ENCODE assay signal across 1 cellular context in genomic region chr10:97318772-97319651, GRCh38.
TF ChIP-seq lines count a peak whose summit lies in the region.

FRAT1 (plus strand) TSS chr10:97319271; CDS start chr10:97319454, 183 bp downstream.

TF ChIP-seq in HepG2, 621 proteins besides CTCF, POLR2A, EP300 and RAD21 (continued from another document and continues in another):
- TF ChIP-seq ZNF280B (CRISPR knock-in tag; IDR thresholded peaks at IDR 0.05; ENCODE audit: borderline replicate concordance) (peak; percentile 67; the same call in 1 of the 2 replicates), ZNF44 (CRISPR knock-in tag; IDR thresholded peaks at IDR 0.05) (no peak; the same call in 1 of the 2 replicates), ZNF558 (CRISPR knock-in tag; IDR thresholded peaks at IDR 0.05; ENCODE audit: borderline replicate concordance) (peak; percentile 57; the same call in 1 of the 2 replicates), ZNF317 (CRISPR knock-in tag; IDR thresholded peaks at IDR 0.05) (no peak), ZNF225 (CRISPR knock-in tag; IDR thresholded peaks at IDR 0.05) (peak; percentile 63; the same call in 1 of the 2 replicates), ZNF572 (CRISPR knock-in tag; IDR thresholded peaks at IDR 0.05) (no peak), TEAD3 (CRISPR knock-in tag; optimal IDR thresholded peaks at IDR 0.05; ENCODE audit: borderline replicate concordance) (peak; percentile 41), SALL2 (CRISPR knock-in tag; IDR thresholded peaks at IDR 0.05) (0 out of 2 replicates have a peak, but pooled peaks have one; percentile 40), TAF15 (IDR thresholded peaks at IDR 0.05; ENCODE audit: low read depth, low read length, poor library complexity, severe bottlenecking) (no peak), HOXA9 (CRISPR knock-in tag; IDR thresholded peaks at IDR 0.05; ENCODE audit: borderline replicate concordance) (no peak), SP2 (CRISPR knock-in tag; IDR thresholded peaks at IDR 0.05) (peak; percentile 43; the same call in 1 of the 2 replicates), ZFP90 (CRISPR knock-in tag; IDR thresholded peaks at IDR 0.05; ENCODE audit: borderline replicate concordance) (no peak), PHF5A (CRISPR knock-in tag; IDR thresholded peaks at IDR 0.05; ENCODE audit: low read depth, unreplicated experiment) (no peak), KDM5B (CRISPR knock-in tag; IDR thresholded peaks at IDR 0.05; ENCODE audit: borderline replicate concordance) (peak; percentile 77; the same call in 1 of the 2 replicates), USF2 (IDR thresholded peaks at IDR 0.05; ENCODE audit: low read depth, low read length) (no peak), USF2 (CRISPR knock-in tag; IDR thresholded peaks at IDR 0.05; ENCODE audit: borderline replicate concordance) (no peak), FOXA1 (IDR thresholded peaks at IDR 0.05) (no peak), FOXA1 (CRISPR knock-in tag; IDR thresholded peaks at IDR 0.05) (peak; percentile 75), MTA3 (CRISPR knock-in tag; IDR thresholded peaks at IDR 0.05) (no peak), ZNF282 (IDR thresholded peaks at IDR 0.05; ENCODE audit: partially characterized antibody) (no peak), ZNF883 (CRISPR knock-in tag; IDR thresholded peaks at IDR 0.05; ENCODE audit: not compliant biosample characterization) (no peak), SMARCE1 (IDR thresholded peaks at IDR 0.05; ENCODE audit: borderline replicate concordance) (no peak), ZNF335 (CRISPR knock-in tag; IDR thresholded peaks at IDR 0.05) (no peak), ZMAT3 (CRISPR knock-in tag; conservative IDR thresholded peaks at IDR 0.05) (no peak; the same call in 1 of the 2 replicates), TBX2 (CRISPR knock-in tag; IDR thresholded peaks at IDR 0.05; ENCODE audit: borderline replicate concordance) (peak; percentile 61; the same call in 1 of the 2 replicates), ZNF768 (CRISPR knock-in tag; IDR thresholded peaks at IDR 0.05) (peak; percentile 19; the same call in 1 of the 2 replicates), ZNF547 (CRISPR knock-in tag; IDR thresholded peaks at IDR 0.05) (0 out of 2 replicates have a peak, but pooled peaks have one; percentile 65), CENPBD1 (CRISPR knock-in tag; IDR thresholded peaks at IDR 0.05; ENCODE audit: borderline replicate concordance, low read depth) (no peak; the same call in 1 of the 2 replicates), MAF1 (CRISPR knock-in tag; IDR thresholded peaks at IDR 0.05; ENCODE audit: borderline replicate concordance) (no peak), MLXIP (CRISPR knock-in tag; IDR thresholded peaks at IDR 0.05; ENCODE audit: borderline replicate concordance) (no peak), BRD4 (CRISPR knock-in tag; IDR thresholded peaks at IDR 0.05) (no peak), SATB2 (CRISPR knock-in tag; IDR thresholded peaks at IDR 0.05) (no peak), GPN1 (CRISPR knock-in tag; IDR thresholded peaks at IDR 0.05; ENCODE audit: borderline replicate concordance) (no peak), ZNF33B (CRISPR knock-in tag; IDR thresholded peaks at IDR 0.05) (no peak), ZNF296 (CRISPR knock-in tag; conservative IDR thresholded peaks at IDR 0.05) (no peak), TFE3 (CRISPR knock-in tag; IDR thresholded peaks at IDR 0.05) (no peak), ZNF260 (CRISPR knock-in tag; IDR thresholded peaks at IDR 0.05; ENCODE audit: borderline replicate concordance, low read depth) (no peak), ZNF615 (CRISPR knock-in tag; IDR thresholded peaks at IDR 0.05; ENCODE audit: borderline replicate concordance) (no peak), FOXO1 (CRISPR knock-in tag; IDR thresholded peaks at IDR 0.05) (peak; percentile 8; the same call in 1 of the 2 replicates), ZNF367 (CRISPR knock-in tag; IDR thresholded peaks at IDR 0.05; ENCODE audit: borderline replicate concordance) (no peak), ZKSCAN8 (CRISPR knock-in tag; IDR thresholded peaks at IDR 0.05; ENCODE audit: borderline replicate concordance) (no peak), BCLAF1 (IDR thresholded peaks at IDR 0.05) (no peak), CENPX (CRISPR knock-in tag; IDR thresholded peaks at IDR 0.05) (no peak)
- TF ChIP-seq, protein P1, sequence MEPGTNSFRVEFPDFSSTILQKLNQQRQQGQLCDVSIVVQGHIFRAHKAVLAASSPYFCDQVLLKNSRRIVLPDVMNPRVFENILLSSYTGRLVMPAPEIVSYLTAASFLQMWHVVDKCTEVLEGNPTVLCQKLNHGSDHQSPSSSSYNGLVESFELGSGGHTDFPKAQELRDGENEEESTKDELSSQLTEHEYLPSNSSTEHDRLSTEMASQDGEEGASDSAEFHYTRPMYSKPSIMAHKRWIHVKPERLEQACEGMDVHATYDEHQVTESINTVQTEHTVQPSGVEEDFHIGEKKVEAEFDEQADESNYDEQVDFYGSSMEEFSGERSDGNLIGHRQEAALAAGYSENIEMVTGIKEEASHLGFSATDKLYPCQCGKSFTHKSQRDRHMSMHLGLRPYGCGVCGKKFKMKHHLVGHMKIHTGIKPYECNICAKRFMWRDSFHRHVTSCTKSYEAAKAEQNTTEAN (CRISPR knock-in tag; conservative IDR thresholded peaks at IDR 0.05): peak; percentile 92
- TF ChIP-seq, protein P2, sequence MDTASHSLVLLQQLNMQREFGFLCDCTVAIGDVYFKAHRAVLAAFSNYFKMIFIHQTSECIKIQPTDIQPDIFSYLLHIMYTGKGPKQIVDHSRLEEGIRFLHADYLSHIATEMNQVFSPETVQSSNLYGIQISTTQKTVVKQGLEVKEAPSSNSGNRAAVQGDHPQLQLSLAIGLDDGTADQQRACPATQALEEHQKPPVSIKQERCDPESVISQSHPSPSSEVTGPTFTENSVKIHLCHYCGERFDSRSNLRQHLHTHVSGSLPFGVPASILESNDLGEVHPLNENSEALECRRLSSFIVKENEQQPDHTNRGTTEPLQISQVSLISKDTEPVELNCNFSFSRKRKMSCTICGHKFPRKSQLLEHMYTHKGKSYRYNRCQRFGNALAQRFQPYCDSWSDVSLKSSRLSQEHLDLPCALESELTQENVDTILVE (CRISPR knock-in tag; IDR thresholded peaks at IDR 0.05): 0 out of 2 replicates have a peak, but pooled peaks have one; percentile 44
- TF ChIP-seq, protein P3, sequence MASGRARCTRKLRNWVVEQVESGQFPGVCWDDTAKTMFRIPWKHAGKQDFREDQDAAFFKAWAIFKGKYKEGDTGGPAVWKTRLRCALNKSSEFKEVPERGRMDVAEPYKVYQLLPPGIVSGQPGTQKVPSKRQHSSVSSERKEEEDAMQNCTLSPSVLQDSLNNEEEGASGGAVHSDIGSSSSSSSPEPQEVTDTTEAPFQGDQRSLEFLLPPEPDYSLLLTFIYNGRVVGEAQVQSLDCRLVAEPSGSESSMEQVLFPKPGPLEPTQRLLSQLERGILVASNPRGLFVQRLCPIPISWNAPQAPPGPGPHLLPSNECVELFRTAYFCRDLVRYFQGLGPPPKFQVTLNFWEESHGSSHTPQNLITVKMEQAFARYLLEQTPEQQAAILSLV (CRISPR knock-in tag; IDR thresholded peaks at IDR 0.05; ENCODE audit: borderline replicate concordance): peak; percentile 16; the same call in 1 of the 2 replicates
- TF ChIP-seq, protein P4, sequence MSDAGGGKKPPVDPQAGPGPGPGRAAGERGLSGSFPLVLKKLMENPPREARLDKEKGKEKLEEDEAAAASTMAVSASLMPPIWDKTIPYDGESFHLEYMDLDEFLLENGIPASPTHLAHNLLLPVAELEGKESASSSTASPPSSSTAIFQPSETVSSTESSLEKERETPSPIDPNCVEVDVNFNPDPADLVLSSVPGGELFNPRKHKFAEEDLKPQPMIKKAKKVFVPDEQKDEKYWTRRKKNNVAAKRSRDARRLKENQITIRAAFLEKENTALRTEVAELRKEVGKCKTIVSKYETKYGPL (CRISPR knock-in tag; IDR thresholded peaks at IDR 0.05): no peak
- TF ChIP-seq, protein P5, sequence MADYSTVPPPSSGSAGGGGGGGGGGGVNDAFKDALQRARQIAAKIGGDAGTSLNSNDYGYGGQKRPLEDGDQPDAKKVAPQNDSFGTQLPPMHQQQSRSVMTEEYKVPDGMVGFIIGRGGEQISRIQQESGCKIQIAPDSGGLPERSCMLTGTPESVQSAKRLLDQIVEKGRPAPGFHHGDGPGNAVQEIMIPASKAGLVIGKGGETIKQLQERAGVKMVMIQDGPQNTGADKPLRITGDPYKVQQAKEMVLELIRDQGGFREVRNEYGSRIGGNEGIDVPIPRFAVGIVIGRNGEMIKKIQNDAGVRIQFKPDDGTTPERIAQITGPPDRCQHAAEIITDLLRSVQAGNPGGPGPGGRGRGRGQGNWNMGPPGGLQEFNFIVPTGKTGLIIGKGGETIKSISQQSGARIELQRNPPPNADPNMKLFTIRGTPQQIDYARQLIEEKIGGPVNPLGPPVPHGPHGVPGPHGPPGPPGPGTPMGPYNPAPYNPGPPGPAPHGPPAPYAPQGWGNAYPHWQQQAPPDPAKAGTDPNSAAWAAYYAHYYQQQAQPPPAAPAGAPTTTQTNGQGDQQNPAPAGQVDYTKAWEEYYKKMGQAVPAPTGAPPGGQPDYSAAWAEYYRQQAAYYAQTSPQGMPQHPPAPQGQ (CRISPR knock-in tag; IDR thresholded peaks at IDR 0.05; ENCODE audit: borderline replicate concordance): no peak
